In genomic region chr7:76165973-76166403, GRCh38 we compare ENCODE assay signal across 8 cellular contexts. TPM values are rescaled to one million over a fixed set of nuclear protein-coding genes. Genes with fewer than 3 reads are reported as not detected.
DNase-seq lines count a peak whose midpoint lies in the region; ATAC-seq and TF ChIP-seq lines count a peak whose summit lies in the region.

No MANE protein-coding gene starts in this region.

- ATAC-seq in CD8-positive, alpha-beta T cell: no peak
- ATAC-seq in HG02588 (IDR thresholded peaks at IDR 0.05; ENCODE audit: unreplicated experiment) (no peak), HG02798 (IDR thresholded peaks at IDR 0.05; ENCODE audit: poor library complexity, unreplicated experiment) (no peak)

- peaks cover 7% of the 10 kb centered on the region for H3K4me1 Mint-ChIP-seq in CD8-positive, alpha-beta T cell (ENCODE audit: low read depth)
- H3K4me1 Mint-ChIP-seq in endothelial cell (ENCODE audit: unreplicated experiment) (no peaks in the 10 kb centered on the region), osteocyte (ENCODE audit: unreplicated experiment) (peaks cover 6% of the 10 kb centered on the region)

- no peaks in the 10 kb centered on the region for H3K9me3 ChIP-seq in CD8-positive, alpha-beta T cell (ENCODE audit: low read length)
- no peaks in the 10 kb centered on the region for H3K9me3 ChIP-seq in NT2/D1 (ENCODE audit: insufficient read depth, low read length)

- intact Hi-C loops in CD8-positive, alpha-beta T cell (cut with DNase I, micrococcal nuclease): loop anchor here (1.0 to 5.0 kb wide), 3 partner anchors 118 to 152 kb away; partner anchors contain the start of genes MDH2 (in 2 of the 2) and STYXL1 (in 1 of the 2)

- peak overlapping the region; percentile 98 for H3K27ac Mint-ChIP-seq in CD8-positive, alpha-beta T cell
- H3K27ac Mint-ChIP-seq in endothelial cell (ENCODE audit: unreplicated experiment) (peak overlapping the region; percentile 78), osteocyte (ENCODE audit: unreplicated experiment) (peak overlapping the region; percentile 91)

- peak overlapping the region; percentile 87 for H3K4me3 ChIP-seq in CD8-positive, alpha-beta T cell (ENCODE audit: low read depth, low read length)
- peak overlapping the region; percentile 69 for H3K4me3 ChIP-seq in NT2/D1 (ENCODE audit: insufficient read length, low read depth)

- no peak for TF ChIP-seq CTCF in CD8-positive, alpha-beta T cell (IDR thresholded peaks at IDR 0.05)
- TF ChIP-seq CTCF in endothelial cell (IDR thresholded peaks at IDR 0.05; ENCODE audit: unreplicated experiment): no peak
- no peak for TF ChIP-seq CTCF in osteocyte (IDR thresholded peaks at IDR 0.05)

- peak overlapping the region; percentile 93 for H3K27ac ChIP-seq in CD8-positive, alpha-beta T cell (ENCODE audit: low read depth, low read length)

- POLR2A ChIA-PET in CD8-positive, alpha-beta T cell (lab: Charles Lee): interaction anchor here (1.6 kb wide), 1 partner anchor 119 kb away, joined by 5 read pairs; the partner anchor contains the start of genes MDH2 and STYXL1

- no peaks in the 10 kb centered on the region for H3K9me3 Mint-ChIP-seq in CD8-positive, alpha-beta T cell
- H3K9me3 Mint-ChIP-seq in endothelial cell (ENCODE audit: unreplicated experiment): no peaks in the 10 kb centered on the region
- no peaks in the 10 kb centered on the region for H3K9me3 Mint-ChIP-seq in osteocyte (ENCODE audit: unreplicated experiment)

- peak overlapping the region; percentile 92 for H3K4me3 Mint-ChIP-seq in CD8-positive, alpha-beta T cell
- H3K4me3 Mint-ChIP-seq in endothelial cell (ENCODE audit: unreplicated experiment) (peak overlapping the region; percentile 78), osteocyte (ENCODE audit: unreplicated experiment) (peak overlapping the region; percentile 79)

- no peaks in the 10 kb centered on the region for H3K36me3 Mint-ChIP-seq in CD8-positive, alpha-beta T cell
- H3K36me3 Mint-ChIP-seq in endothelial cell (ENCODE audit: low read depth, unreplicated experiment): no peaks in the 10 kb centered on the region
- H3K36me3 Mint-ChIP-seq in osteocyte (ENCODE audit: unreplicated experiment): no peaks in the 10 kb centered on the region

- DNase-seq in CD8-positive, alpha-beta T cell: no peak
- no peak for DNase-seq in NT2/D1 (ENCODE audit: low read depth, low spot score)
- no peak for DNase-seq in endothelial cell (ENCODE audit: low spot score)
- no peak for DNase-seq in osteocyte (ENCODE audit: extremely low spot score, unreplicated experiment)
- DNase-seq in NOMO-1 treated with DMSO at 0.1 percent for 48 hours (lab: John Stamatoyannopoulos, UW; ENCODE audit: unreplicated experiment): no peak
- DNase-seq in NOMO-1 treated with dmso at 0.1 percent for 144 hours (lab: John Stamatoyannopoulos, UW; ENCODE audit: unreplicated experiment): no peak

- H3K27me3 Mint-ChIP-seq in CD8-positive, alpha-beta T cell (ENCODE audit: low read depth): no peaks in the 10 kb centered on the region
- H3K27me3 Mint-ChIP-seq in endothelial cell (ENCODE audit: unreplicated experiment) (no peaks in the 10 kb centered on the region), osteocyte (ENCODE audit: unreplicated experiment) (no peaks in the 10 kb centered on the region)

- no peaks in the 10 kb centered on the region for H3K27me3 ChIP-seq in CD8-positive, alpha-beta T cell (ENCODE audit: insufficient read depth, low read length)
- no peaks in the 10 kb centered on the region for H3K27me3 ChIP-seq in NT2/D1 (ENCODE audit: insufficient read depth, insufficient read length)

- peaks cover 5% of the 10 kb centered on the region for H3K4me1 ChIP-seq in CD8-positive, alpha-beta T cell (ENCODE audit: insufficient read depth, low read length)
- H3K4me1 ChIP-seq in NT2/D1 (ENCODE audit: insufficient read depth, insufficient read length): no peaks in the 10 kb centered on the region

- no peaks in the 10 kb centered on the region for H3K36me3 ChIP-seq in CD8-positive, alpha-beta T cell (ENCODE audit: insufficient read depth, low read length)
- no peaks in the 10 kb centered on the region for H3K36me3 ChIP-seq in NT2/D1 (ENCODE audit: insufficient read depth, insufficient read length, low read length)

- CTCF ChIA-PET in CD8-positive, alpha-beta T cell (lab: Charles Lee): interaction anchor here (1.3 to 3.4 kb wide), 2 partner anchors 9 to 12 kb away, joined by 3 to 28 read pairs; no protein-coding TSS in a partner anchor

- no peak overlapping the region for H3K9ac ChIP-seq in NT2/D1 (ENCODE audit: insufficient read length, low read depth)

RNA-seq across cellular contexts. Expression of gene SRRM3, which starts 35.7 kb away (rescaled TPM):
- not detected for total RNA-seq in CD8-positive, alpha-beta T cell
- total RNA-seq in endothelial cell (ENCODE audit: unreplicated experiment): 27.1 TPM
- total RNA-seq in osteocyte: 0.46 and 0.71 TPM in 2 replicates

Comparison
In these comparisons a context has a peak if more than half of its experiments do, and no peak if none do; other contexts are left out.
1. RNA of gene SRRM3, which starts 35.7 kb away (total RNA-seq): 27.1 TPM in endothelial cell (single experiment); 0.46 to 0.71 TPM in osteocyte and not detected in CD8-positive, alpha-beta T cell; every median in the first group is over 10 times any median in the second.
2. Peak in every context shown above with its lines, with median percentiles within 50 percentile points of each other: H3K27ac Mint-ChIP-seq and H3K4me3 Mint-ChIP-seq.